19 cellular contexts compared by ENCODE assay signal in genomic region chr18:63325086-63325686, GRCh38. TPM values are rescaled to one million over a fixed set of nuclear protein-coding genes. Genes with fewer than 3 reads are reported as not detected.
DNase-seq lines count a peak whose midpoint lies in the region; ATAC-seq and TF ChIP-seq lines count a peak whose summit lies in the region.
"Had no signal": no experiment of that assay in that cellular context is flagged by ENCODE, and none has a peak within 500 bp of the region (broad histone marks: within the 10 kb centered on the region; RNA-seq: fewer than 3 reads in every experiment).

No MANE protein-coding gene starts in this region.

- no peaks in the 10 kb centered on the region for H3K9me2 ChIP-seq in OCI-LY1 (ENCODE audit: low read depth, low read length)

- H2AFZ ChIP-seq in OCI-LY1 (ENCODE audit: low read length), result no peak overlapping the region
- H2AFZ ChIP-seq in neural progenitor cell (replicated peaks), result no peak overlapping the region

- H3K4me1 Mint-ChIP-seq in neural progenitor cell (peaks cover 13% of the 10 kb centered on the region), type B pancreatic cell (ENCODE audit: unreplicated experiment) (peaks cover 10% of the 10 kb centered on the region)

- H4K20me1 ChIP-seq in OCI-LY1 (ENCODE audit: insufficient read depth, low read length), result no peaks in the 10 kb centered on the region
- no peaks in the 10 kb centered on the region for H4K20me1 ChIP-seq in neural progenitor cell (ENCODE audit: low read depth)
- H4K20me1 ChIP-seq: BLaER1 had no signal

- H3K9me3 ChIP-seq in A673 (ENCODE audit: low read depth, low read length, poor library complexity, severe bottlenecking), result no peaks in the 10 kb centered on the region
- no peaks in the 10 kb centered on the region for H3K9me3 ChIP-seq in OCI-LY1 (ENCODE audit: low read length)
- H3K9me3 ChIP-seq in body of pancreas, result no peaks in the 10 kb centered on the region
- H3K9me3 ChIP-seq in neural progenitor cell (ENCODE audit: low read depth), result no peaks in the 10 kb centered on the region
- H3K9me3 ChIP-seq in HAP-1, result no peaks in the 10 kb centered on the region
- H3K9me3 ChIP-seq: A549, BLaER1 had no signal

- DNase-seq in A673 (ENCODE audit: low spot score) (no peak), body of pancreas (no peak), neural progenitor cell (ENCODE audit: low spot score) (no peak), HCEC 1CT (no peak), foreskin melanocyte (no peak), type B pancreatic cell (ENCODE audit: extremely low spot score, unreplicated experiment) (no peak), HAP-1 (ENCODE audit: low spot score in 2 of 2) (no peak)
- DNase-seq: CD4-positive, alpha-beta memory T cell; DMS153; DMS79; GDM1; HFFc6 had no signal

- no TSS peak for BruUV-seq in A673 (replicated peaks; lab: Mats Ljungman, UMichigan)

- peak; percentile 26 for ATAC-seq in body of pancreas
- ATAC-seq: A549, HCT116 had no signal

- H3K4me3 Mint-ChIP-seq in neural progenitor cell (no peak overlapping the region), type B pancreatic cell (no peak overlapping the region)
- H3K4me3 Mint-ChIP-seq: CD14-positive monocyte; CD4-positive, alpha-beta memory T cell; HFFc6 had no signal

- no peaks in the 10 kb centered on the region for H3K9me3 Mint-ChIP-seq in neural progenitor cell
- H3K9me3 Mint-ChIP-seq in type B pancreatic cell, result no peaks in the 10 kb centered on the region
- H3K9me3 Mint-ChIP-seq: CD14-positive monocyte; CD4-positive, alpha-beta memory T cell; HFFc6 had no signal

- H3K79me2 ChIP-seq in OCI-LY1 (ENCODE audit: insufficient read depth, low read length), result peaks cover 5% of the 10 kb centered on the region; the same call in 1 of the 2 replicates
- no peaks in the 10 kb centered on the region for H3K79me2 ChIP-seq in neural progenitor cell (ENCODE audit: low read depth)

- H3F3A ChIP-seq in OCI-LY1 (ENCODE audit: insufficient read depth, low read length), result no peaks in the 10 kb centered on the region
- peaks cover 19% of the 10 kb centered on the region for H3F3A ChIP-seq in neural progenitor cell (ENCODE audit: low read depth)

- H3K4me3 ChIP-seq in A673 (ENCODE audit: low read depth, low read length, poor library complexity, severe bottlenecking) (no peak overlapping the region), OCI-LY1 (ENCODE audit: low read depth, low read length, poor library complexity, severe bottlenecking) (no peak overlapping the region), body of pancreas (no peak overlapping the region), neural progenitor cell (no peak overlapping the region), HAP-1 (no peak overlapping the region)
- H3K4me3 ChIP-seq: A549, BLaER1 had no signal

- H3K36me3 Mint-ChIP-seq in neural progenitor cell, result peaks cover under 1% of the 10 kb centered on the region
- peaks cover 1% of the 10 kb centered on the region for H3K36me3 Mint-ChIP-seq in type B pancreatic cell

- H3K27ac ChIP-seq in A673 (ENCODE audit: low read depth, low read length, poor library complexity, severe bottlenecking) (peak overlapping the region; percentile 57), OCI-LY1 (ENCODE audit: low read depth, low read length, poor library complexity, severe bottlenecking) (no peak overlapping the region), body of pancreas (peak overlapping the region; percentile 13 to 75 (median 58)), neural progenitor cell (no peak overlapping the region)
- H3K27ac ChIP-seq: 22Rv1, A549, BLaER1, HL-60 had no signal

- intact Hi-C loops in A673 (cut with micrococcal nuclease; ENCODE audit: unreplicated experiment) (no loop called here), body of pancreas (cut with DNase I) (no loop called here)

- CTCF ChIA-PET in A673 (lab: Charles Lee), result no interaction called here

- H3K4me2 ChIP-seq in OCI-LY1 (ENCODE audit: low read length) (peak overlapping the region; percentile 25; the same call in 1 of the 2 replicates), neural progenitor cell (no peak overlapping the region)
- H3K4me2 ChIP-seq: A549, BLaER1 had no signal

- H3K4me1 ChIP-seq in A673 (ENCODE audit: insufficient read depth, low read length, poor library complexity, severe bottlenecking), result peaks cover 26% of the 10 kb centered on the region
- peaks cover 29% of the 10 kb centered on the region for H3K4me1 ChIP-seq in OCI-LY1 (ENCODE audit: insufficient read depth, low read length, severe bottlenecking)
- H3K4me1 ChIP-seq in body of pancreas, result peaks cover 29% of the 10 kb centered on the region
- H3K4me1 ChIP-seq in neural progenitor cell, result peaks cover 3% of the 10 kb centered on the region
- peaks cover 10% of the 10 kb centered on the region for H3K4me1 ChIP-seq in HAP-1

- H3K27me3 Mint-ChIP-seq in neural progenitor cell (ENCODE audit: insufficient read depth, low read depth), result peaks cover 6% of the 10 kb centered on the region
- peaks cover 3% of the 10 kb centered on the region for H3K27me3 Mint-ChIP-seq in type B pancreatic cell
- H3K27me3 Mint-ChIP-seq: CD4-positive, alpha-beta memory T cell had no signal

- TF ChIP-seq CTCF in A673 (conservative IDR thresholded peaks at IDR 0.05; ENCODE audit: low read depth, low read length), result no peak
- TF ChIP-seq CTCF in OCI-LY1 (IDR thresholded peaks at IDR 0.05; ENCODE audit: low read length), result no peak
- no peak for TF ChIP-seq CTCF in body of pancreas (IDR thresholded peaks at IDR 0.05)
- TF ChIP-seq CTCF in neural progenitor cell (IDR thresholded peaks at IDR 0.05), result no peak
- TF ChIP-seq CTCF in type B pancreatic cell (conservative IDR thresholded peaks at IDR 0.05), result no peak

- H3K27me3 ChIP-seq in A673 (replicated peaks; ENCODE audit: insufficient read depth, low read depth, low read length, poor library complexity), result no peaks in the 10 kb centered on the region
- H3K27me3 ChIP-seq in OCI-LY1 (ENCODE audit: insufficient read depth, low read length), result no peaks in the 10 kb centered on the region
- no peaks in the 10 kb centered on the region for H3K27me3 ChIP-seq in body of pancreas
- peaks cover 22% of the 10 kb centered on the region for H3K27me3 ChIP-seq in neural progenitor cell
- no peaks in the 10 kb centered on the region for H3K27me3 ChIP-seq in HAP-1 (ENCODE audit: low read depth)
- H3K27me3 ChIP-seq: BLaER1 had no signal

- H3K27ac Mint-ChIP-seq in neural progenitor cell, result peak overlapping the region; percentile 7
- no peak overlapping the region for H3K27ac Mint-ChIP-seq in type B pancreatic cell
- H3K27ac Mint-ChIP-seq: CD14-positive monocyte, HFFc6 had no signal

- H3K36me3 ChIP-seq in A673 (ENCODE audit: insufficient read depth, low read length, poor library complexity, severe bottlenecking), result peaks cover 22% of the 10 kb centered on the region
- peaks cover 6% of the 10 kb centered on the region; the same call in 1 of the 2 replicates for H3K36me3 ChIP-seq in OCI-LY1 (ENCODE audit: insufficient read depth, low read length)
- no peaks in the 10 kb centered on the region for H3K36me3 ChIP-seq in body of pancreas (replicated peaks in 1 of 2; ENCODE audit: insufficient read depth in 1 of 2, low read depth in 2 of 2)
- H3K36me3 ChIP-seq in neural progenitor cell, result no peaks in the 10 kb centered on the region
- no peaks in the 10 kb centered on the region for H3K36me3 ChIP-seq in HAP-1 (replicated peaks)

- in situ Hi-C loops in HAP-1 (cut with MboI; ENCODE audit: low sequenced_read_pairs), result no loop called here

- H3K9ac ChIP-seq in OCI-LY1 (ENCODE audit: low read length) (no peak overlapping the region), neural progenitor cell (no peak overlapping the region)
- H3K9ac ChIP-seq: BLaER1 had no signal

- no peak for TF ChIP-seq POLR2A in body of pancreas (IDR thresholded peaks at IDR 0.05)

- POLR2A ChIA-PET in A673 (lab: Charles Lee; ENCODE audit: low non-redundant PET), result no interaction called here

- WGBS in body of pancreas, 2 donors, result 45 to 52% methylated on average over 11 of the region's 11 CpGs

RNA-seq across cellular contexts. Expression of gene BCL2, which starts 5.6 kb away (rescaled TPM):
- total RNA-seq in A673 (2021), result 19.6 and 24.9 TPM in 2 replicates
- 10 to 100 TPM; 10.1 to 18.5 TPM for total RNA-seq in body of pancreas
- 4.2 and 4.9 TPM in 2 replicates for total RNA-seq in neural progenitor cell (ENCODE audit: low replicate concordance)
- 16.5 and 21.9 TPM in 2 replicates for total RNA-seq in type B pancreatic cell (ENCODE audit: low replicate concordance)

RNA-seq across cellular contexts. Expression of gene KDSR, which starts 41.8 kb away (rescaled TPM):
- 449 and 493 TPM in 2 replicates for total RNA-seq in A673 (2021)
- total RNA-seq in body of pancreas, result 10 to 100 TPM; 14.5 TPM
- total RNA-seq in neural progenitor cell (ENCODE audit: low replicate concordance), result 20.6 and 21.2 TPM in 2 replicates
- total RNA-seq in type B pancreatic cell (ENCODE audit: low replicate concordance), result 50.2 and 52.7 TPM in 2 replicates

Comparison
In these comparisons a context has a peak if more than half of its experiments do, and no peak if none do; other contexts are left out.
1. H3K27ac ChIP-seq: peak in A673 (single experiment) and body of pancreas (4 of 4); none in OCI-LY1 (single experiment) and neural progenitor cell (single experiment).